In the genomic region with DNA sequence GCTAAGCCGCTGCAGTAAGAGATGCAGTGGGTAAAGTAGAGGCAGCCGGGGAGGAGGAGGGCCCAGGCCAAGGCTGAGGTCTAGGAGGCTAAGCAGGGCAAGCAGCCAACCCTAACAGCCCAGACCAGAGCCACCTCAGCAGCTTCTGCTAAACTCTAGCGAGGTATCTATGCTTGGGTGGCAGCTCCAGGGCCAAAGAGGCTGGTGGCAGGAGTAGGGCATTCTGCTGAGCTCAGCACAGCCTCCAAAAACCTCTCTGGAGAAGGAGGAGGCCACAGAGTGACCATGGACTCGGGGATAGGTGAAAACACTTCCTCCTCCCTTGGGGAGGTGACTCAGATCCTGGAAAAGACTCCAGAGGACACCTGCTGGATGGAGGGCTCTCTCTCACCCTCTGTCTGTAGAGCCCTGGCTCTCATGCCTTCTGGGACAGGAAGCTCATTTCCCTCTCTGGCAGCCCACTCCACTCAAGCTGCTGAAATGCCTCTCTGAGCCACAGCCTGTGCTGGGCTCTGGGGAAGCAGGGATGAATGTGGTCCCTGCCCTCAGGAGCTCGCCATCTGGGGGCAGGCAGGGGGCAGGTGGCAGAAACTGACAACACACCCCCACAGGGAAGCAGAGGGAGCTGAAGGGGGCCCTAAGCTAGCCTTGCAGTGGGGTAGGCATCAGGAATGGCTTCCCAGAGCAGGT, we compare ENCODE assay signal across 22 cellular contexts. TPM values are rescaled to one million over a fixed set of nuclear protein-coding genes. Genes with fewer than 3 reads are reported as not detected.
DNase-seq lines count a peak whose midpoint lies in the region; ATAC-seq, FAIRE-seq and TF ChIP-seq lines count a peak whose summit lies in the region.
"Had no signal": no experiment of that assay in that cellular context is flagged by ENCODE, and none has a peak within 500 bp of the region (broad histone marks: within the 10 kb centered on the region; RNA-seq: fewer than 3 reads in every experiment).

No MANE protein-coding gene starts in this region.

- CTCF ChIA-PET in K562 (lab: Yijun Ruan, JAX; ENCODE audit: low intra/inter-chr PET ratio), result interaction anchor here (0.6 kb wide), 1 partner anchor 10 kb away, joined by 3 read pairs; no protein-coding TSS in a partner anchor

- peak overlapping the region in 1 of 2 experiments; percentile 53; a peak in 1 of 4 replicates for H3K9ac ChIP-seq in K562 (ENCODE audit: insufficient read depth in 1 of 2, low read depth in 2 of 2, low read length in 2 of 2)
- no peak overlapping the region for H3K9ac ChIP-seq in mesendoderm (ENCODE audit: low read length)

- no peak overlapping the region for H4K5ac ChIP-seq in mesendoderm (ENCODE audit: low read length)

- H2BK5ac ChIP-seq in mesendoderm (ENCODE audit: low read length), result no peak overlapping the region

- H3K27me3 ChIP-seq in K562 (ENCODE audit: control insufficient read depth in 2 of 2, insufficient read depth in 2 of 2, low read length in 2 of 2) (peaks cover 22 to 41% of the 10 kb centered on the region in 2 experiments), mesendoderm (ENCODE audit: insufficient read depth, low read length, poor library complexity) (no peaks in the 10 kb centered on the region)

- no peaks in the 10 kb centered on the region for H3K9me3 ChIP-seq in K562 (replicated peaks; ENCODE audit: control insufficient read depth, insufficient read depth, low read depth, low read length)

- H3K23ac ChIP-seq in mesendoderm (ENCODE audit: low read length), result peak overlapping the region; percentile 68

- H2AK5ac ChIP-seq in mesendoderm (ENCODE audit: low read length), result no peak overlapping the region

- peak; percentile 90 for ATAC-seq in K562
- ATAC-seq: activated CD8-positive, alpha-beta memory T cell treated with anti-CD3 and anti-CD28 coated beads, Interleukin-2, amount 10 ng/mL, durations not matched to agents 7 days and 5 days; GM12878; Right ventricle myocardium inferior; T-helper 17 cell had no signal

- in situ Hi-C loops in K562 (cut with MboI), result no loop called here

- intact Hi-C loops in K562 (cut with micrococcal nuclease), result no loop called here

- H3K4me3 ChIP-seq in K562 (no peak overlapping the region), mesendoderm (ENCODE audit: low read length) (no peak overlapping the region)
- H3K4me3 ChIP-seq: GM12878 had no signal

- TF ChIP-seq RAD21 in K562 (CRISPR knock-in tag; conservative IDR thresholded peaks at IDR 0.05 in 1 of 2, IDR thresholded peaks at IDR 0.05 in 1 of 2), result peak in 1 of 2 experiments; percentile 53; a peak in 3 of 4 replicates

- TF ChIP-seq POLR2A in K562 (conservative IDR thresholded peaks at IDR 0.05), result no peak

- no peaks in the 10 kb centered on the region for H3K9me1 ChIP-seq in K562 (ENCODE audit: control insufficient read depth, insufficient read depth, low read length)

- H3K79me2 ChIP-seq in K562 (ENCODE audit: control insufficient read depth, insufficient read depth, low read length) (no peaks in the 10 kb centered on the region), mesendoderm (ENCODE audit: control insufficient read depth, insufficient read depth, low read length) (no peaks in the 10 kb centered on the region)

- H3K4me2 ChIP-seq in K562 (ENCODE audit: insufficient read depth, low read length) (no peak overlapping the region), mesendoderm (ENCODE audit: low read length) (no peak overlapping the region)

- peak; percentile 65 for FAIRE-seq in K562 (lab: Jason Lieb, UNC)
- FAIRE-seq: endometrium, G401.6, GM12878 had no signal

- H4K20me1 ChIP-seq in K562 (replicated peaks; ENCODE audit: control insufficient read depth, insufficient read depth, low read length), result no peaks in the 10 kb centered on the region; the same call in 1 of the 2 replicates

- H3K27ac ChIP-seq in K562 (ENCODE audit: extremely low read depth, low read depth, low read length) (no peak overlapping the region), mesendoderm (ENCODE audit: low read depth, low read length) (no peak overlapping the region)
- H3K27ac ChIP-seq: 22Rv1 had no signal

- DNase-seq in DMS79 treated with DMSO at 0.1 percent for 48 hours (lab: John Stamatoyannopoulos, UW) (peak; percentile 30), DMS79 (lab: John Stamatoyannopoulos, UW) (no peak), HT1080 (ENCODE audit: low read depth) (peak; percentile 50), K562 (ENCODE audit: extremely low read depth in 1 of 4, low spot score in 3 of 4) (peak in 3 of 4 experiments; percentile 20 to 37 (median 29)), mesendoderm (peak; percentile 72), T-helper 1 cell (no peak), OCI-M2 (lab: John Stamatoyannopoulos, UW; ENCODE audit: unreplicated experiment) (no peak), NCI-H1092 (lab: John Stamatoyannopoulos, UW) (no peak)
- DNase-seq: activated CD4-positive, alpha-beta T cell treated with anti-CD3 and anti-CD28 coated beads for 1 hour; activated CD8-positive, alpha-beta memory T cell treated with anti-CD3 and anti-CD28 coated beads, Interleukin-2, amount 10 ng/mL, durations not matched to agents 7 days and 5 days; activated gamma-delta T cell treated with Interleukin-2 at 50 U/mL for 16 hours; CD4-positive, CD25-positive, alpha-beta regulatory T cell; foreskin melanocyte; MM.1S; NCI-H82; T-helper 17 cell had no signal

- H3K36me3 ChIP-seq in K562 (ENCODE audit: control insufficient read depth, insufficient read depth, low read length), result no peaks in the 10 kb centered on the region
- no peaks in the 10 kb centered on the region for H3K36me3 ChIP-seq in mesendoderm (ENCODE audit: control insufficient read depth, insufficient read depth, low read length)

- no peak for TF ChIP-seq EP300 in K562 (IDR thresholded peaks at IDR 0.05; ENCODE audit: low read length)

- H3K4me1 ChIP-seq in K562 (replicated peaks in 1 of 2; ENCODE audit: control insufficient read depth in 2 of 2, insufficient read depth in 2 of 2, low read length in 2 of 2) (no peaks in the 10 kb centered on the region), mesendoderm (ENCODE audit: control insufficient read depth, low read depth, low read length) (no peaks in the 10 kb centered on the region)

- no peak overlapping the region for H4K8ac ChIP-seq in mesendoderm (ENCODE audit: low read depth, low read length)

- no peak overlapping the region for H3K18ac ChIP-seq in mesendoderm (ENCODE audit: low read length)

- BruUV-seq in K562 (replicated peaks; lab: Mats Ljungman, UMichigan), result no TSS peak

- H3K4ac ChIP-seq in mesendoderm (ENCODE audit: low read depth, low read length), result no peak overlapping the region

- H3K56ac ChIP-seq in mesendoderm (ENCODE audit: low read length), result no peak overlapping the region

- H2BK15ac ChIP-seq in mesendoderm (replicated peaks; ENCODE audit: low read depth), result no peak overlapping the region

- H2BK120ac ChIP-seq in mesendoderm (ENCODE audit: low read depth, low read length), result no peak overlapping the region

- peak; percentile 23 to 46 (median 32); a peak in 3 of 6 replicates for TF ChIP-seq CTCF in K562 (IDR thresholded peaks at IDR 0.05 in 2 of 3, conservative IDR thresholded peaks at IDR 0.05 in 1 of 3; ENCODE audit: insufficient read depth in 2 of 3, low read depth in 1 of 3, low read length in 3 of 3)

- H3K79me1 ChIP-seq in mesendoderm (ENCODE audit: low read length), result no peaks in the 10 kb centered on the region

- POLR2A ChIA-PET in K562 (lab: Yijun Ruan, JAX), result interaction anchor here (0.5 to 2.3 kb wide), 7 partner anchors 10 to 202 kb away, joined by 3 to 6 read pairs (median 4); no protein-coding TSS in a partner anchor

- H2AFZ ChIP-seq in K562 (ENCODE audit: low read depth, low read length), result no peak overlapping the region

- 0% methylated on average over 5 of the region's 5 CpGs for WGBS in K562 (ENCODE audit: insufficient coverage, low coverage, missing lambda C conversion rate)
- WGBS in mesendoderm (ENCODE audit: extremely low coverage, insufficient coverage, low lambda C conversion rate), result no CpG with 5 or more reads among the region's 5 CpGs

TF ChIP-seq in K562, 482 proteins besides CTCF, POLR2A, EP300 and RAD21 (continues in another document):
- TF ChIP-seq RBFOX2 (IDR thresholded peaks at IDR 0.05; ENCODE audit: low read depth, low read length) (no peak), JUND (IDR thresholded peaks at IDR 0.05; ENCODE audit: borderline replicate concordance, low read depth, low read length) (0 out of 2 replicates have a peak, but pooled peaks have one; percentile 4), JUND (tag; IDR thresholded peaks at IDR 0.05; ENCODE audit: borderline replicate concordance, low read depth, low read length) (no peak), BRCA1 (IDR thresholded peaks at IDR 0.05) (no peak), BRCA1 (CRISPR knock-in tag; IDR thresholded peaks at IDR 0.05) (0 out of 2 replicates have a peak, but pooled peaks have one; percentile 37), CBX5 (IDR thresholded peaks at IDR 0.05; ENCODE audit: borderline replicate concordance, low read depth) (no peak), BMI1 (IDR thresholded peaks at IDR 0.05; ENCODE audit: low read length) (no peak), KLF6 (CRISPR knock-in tag; IDR thresholded peaks at IDR 0.05; ENCODE audit: borderline replicate concordance) (no peak), MAFG (tag; conservative IDR thresholded peaks at IDR 0.05) (no peak)

RNA-seq across cellular contexts. Expression of a gene that starts 16.5 kb away (rescaled TPM):
- 0.10 and 0.33 TPM in 2 replicates for total RNA-seq in HT1080 (2014; rRNA removed; shearing (Covaris generic))
- 0.07 and 0.20 TPM in 2 replicates for polyA plus RNA-seq in HT1080 (2015; cell fraction: cytosol; rRNA removed)
- 0.12 TPM in 1 of 2 replicates, not detected in the other for polyA plus RNA-seq in HT1080 (2015; cell fraction: nucleus; rRNA removed)
- total RNA-seq in K562 (2011; cell fraction: chromatin; rRNA removed; ENCODE audit: low replicate concordance), result not detected in 2 replicates
- 0.26 TPM in 1 of 2 replicates, not detected in the other for total RNA-seq in K562 (2011; cell fraction: nucleolus; rRNA removed)
- total RNA-seq in K562 (2011; cell fraction: nucleoplasm; rRNA removed), result 0.15 TPM in 1 of 2 replicates, not detected in the other
- total RNA-seq in K562 (2014; rRNA removed) (not detected in 2 replicates), K562 (2014; rRNA removed; fragmentation: Illumina TruSeq; extraction: Trizol) (not detected in 2 replicates), K562 (2015; rRNA removed; fragmentation: Illumina TruSeq; extraction: Trizol) (0.04 TPM in 1 of 2 replicates, not detected in the other), K562 (2021) (0.11 and 0.22 TPM in 2 replicates)
- polyA plus RNA-seq in K562 (2011; rRNA removed) (not detected in 2 replicates), K562 (2014; fragmentation: Illumina TruSeq; extraction: Trizol) (0.06 and 0.11 TPM in 2 replicates), K562 (2014; fragmentation: Nextera tagmentation; extraction: Ambion mirVana) (not detected), K562 (2014; rRNA removed) (not detected in 2 replicates)
- 0.04 TPM in 1 of 2 replicates, not detected in the other for polyA plus RNA-seq in K562 (2011; cell fraction: cytosol; rRNA removed)
- 0.04 TPM in 2 replicates for polyA plus RNA-seq in K562 (2011; cell fraction: nucleus; rRNA removed)
- 0.06 and 0.20 TPM in 2 replicates for polyA plus RNA-seq in K562 (2012)
- not detected in 2 replicates for polyA minus RNA-seq in K562 (2011; rRNA and poly(A)+ RNA removed)
- polyA minus RNA-seq in K562 (2011; cell fraction: cytosol; rRNA and poly(A)+ RNA removed), result not detected in 2 replicates
- polyA minus RNA-seq in K562 (2011; cell fraction: nucleus; rRNA and poly(A)+ RNA removed), result not detected in 2 replicates
- 0.34 TPM for polyA plus RNA-seq in mesendoderm (2013, experiment 1 of 2)
- 0.42 TPM for polyA plus RNA-seq in mesendoderm (2013, experiment 2 of 2)
- total RNA-seq: GM12878, lung microvascular endothelial cell had no signal
- polyA plus RNA-seq: GM12878 had no signal

Comparison
In these comparisons a context has a peak if more than half of its experiments do, and no peak if none do; other contexts are left out.
1. DNase-seq: peak in DMS79 treated with DMSO at 0.1 percent for 48 hours (single experiment), HT1080 (single experiment), K562 (3 of 4) and mesendoderm (single experiment); none in DMS79 (single experiment), T-helper 1 cell (0 of 5), OCI-M2 (single experiment) and NCI-H1092 (single experiment).